ENCODE assay signal across 30 cellular contexts in the genomic region with DNA sequence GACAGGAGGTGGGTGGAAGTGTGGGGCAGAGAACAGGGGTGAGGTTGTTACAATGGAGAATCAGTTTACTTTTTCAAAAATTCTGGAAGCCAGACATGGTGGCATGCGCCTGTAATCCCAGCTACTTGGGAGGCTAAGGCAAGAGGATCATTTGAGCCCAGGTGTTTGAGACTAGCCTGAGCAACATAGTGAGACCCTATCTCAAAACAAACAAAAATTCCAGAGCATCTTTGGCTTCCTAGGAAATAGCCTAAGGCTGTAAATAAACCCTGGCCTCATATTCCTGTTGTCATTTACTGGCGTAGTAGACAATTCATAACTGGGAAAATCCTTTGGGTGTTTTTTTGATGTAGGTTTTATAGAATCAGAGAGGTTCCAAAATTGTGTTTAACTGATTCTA. TPM values are rescaled to one million over a fixed set of nuclear protein-coding genes. Genes with fewer than 3 reads are reported as not detected.
"Had no signal": no experiment of that assay in that cellular context is flagged by ENCODE, and none has a peak within 500 bp of the region (broad histone marks: within the 10 kb centered on the region; RNA-seq: fewer than 3 reads in every experiment).

No MANE protein-coding gene starts in this region.

- H3K9me3 Mint-ChIP-seq: naive thymus-derived CD8-positive, alpha-beta T cell; nephron; neural crest cell; stimulated activated naive B cell treated with anti-CD40 and anti-IgM and Interleukin-4, amounts not matched to agents 10 μg/mL and 1 μg/mL and 100 μg/mL, for 72 hours had no signal

- H3K27ac ChIP-seq: hepatocyte, lower lobe of right lung, pancreas, right atrium auricular region, right lobe of liver, skin epidermis, tibial nerve, upper lobe of left lung, vagina had no signal

- H3K9me3 ChIP-seq: heart right ventricle, lower lobe of right lung, pancreas, right atrium auricular region, right lobe of liver, tibial nerve, upper lobe of left lung, vagina had no signal

- H3K27ac Mint-ChIP-seq: nephron; stimulated activated naive B cell treated with anti-CD40 and anti-IgM and Interleukin-4, amounts not matched to agents 10 μg/mL and 1 μg/mL and 100 μg/mL, for 72 hours had no signal

- H3K27me3 Mint-ChIP-seq: naive thymus-derived CD8-positive, alpha-beta T cell; stimulated activated naive B cell treated with anti-CD40 and anti-IgM and Interleukin-4, amounts not matched to agents 10 μg/mL and 1 μg/mL and 100 μg/mL, for 72 hours had no signal

- H3K4me1 Mint-ChIP-seq: neural crest cell had no signal

- ATAC-seq: heart right ventricle; left cardiac atrium; left lobe of liver; lower lobe of right lung; naive thymus-derived CD8-positive, alpha-beta T cell; pancreas; right lobe of liver; stimulated activated naive B cell treated with anti-CD40 and anti-IgM and Interleukin-4, amounts not matched to agents 10 μg/mL and 1 μg/mL and 100 μg/mL, for 72 hours; stimulated activated naive CD8-positive, alpha-beta T cell treated with anti-CD3 and anti-CD28 coated beads, Interleukin-15, Interleukin-2, amounts not matched to agents 100 U/mL and 50 U/mL, for 24 hours had no signal

- H3K4me1 ChIP-seq: lower lobe of right lung, pancreas had no signal

- H3K4me3 Mint-ChIP-seq: naive thymus-derived CD8-positive, alpha-beta T cell; nephron; neural crest cell; stimulated activated naive B cell treated with anti-CD40 and anti-IgM and Interleukin-4, amounts not matched to agents 10 μg/mL and 1 μg/mL and 100 μg/mL, for 72 hours had no signal

- DNase-seq: heart right ventricle; kidney glomerular epithelial cell; left cardiac atrium; lower lobe of right lung; mammary epithelial cell; mesenchymal stem cell; naive thymus-derived CD8-positive, alpha-beta T cell; nucleus accumbens; pancreas; posterior cingulate gyrus; right lobe of liver; stimulated activated CD4-positive, alpha-beta T cell treated with anti-CD3 and anti-CD28 coated beads, Interleukin-12 subunit alpha, Interleukin-12 subunit beta, amount 100 ng/mL, for 4 hours; stimulated activated CD4-positive, alpha-beta T cell treated with anti-CD3 and anti-CD28 coated beads, Interleukin-15, amount 100 ng/mL, for 24 hours; stimulated activated CD4-positive, alpha-beta T cell treated with anti-CD3 and anti-CD28 coated beads, Interleukin-2, amount 100 ng/mL, for 24 hours; stimulated activated CD4-positive, alpha-beta T cell treated with anti-CD3 and anti-CD28 coated beads, Interleukin-4, amount 100 ng/mL, for 1 hour; stimulated activated naive B cell treated with anti-CD40 and anti-IgM and Interleukin-4, amounts not matched to agents 10 μg/mL and 1 μg/mL and 100 μg/mL, for 72 hours; stimulated activated naive CD8-positive, alpha-beta T cell treated with anti-CD3 and anti-CD28 coated beads, Interleukin-15, Interleukin-2, amounts not matched to agents 100 U/mL and 50 U/mL, for 24 hours; substantia nigra; upper lobe of left lung had no signal

- H3K27me3 ChIP-seq: heart right ventricle, hepatocyte, pancreas, right atrium auricular region, right lobe of liver, tibial nerve, upper lobe of left lung, vagina had no signal

- H3K36me3 ChIP-seq: pancreas, right atrium auricular region, right lobe of liver, tibial nerve, vagina had no signal

- H3K4me3 ChIP-seq: heart right ventricle, hepatocyte, lower lobe of right lung, pancreas, right atrium auricular region, right lobe of liver, skin epidermis, tibial nerve, upper lobe of left lung, vagina had no signal

RNA-seq across cellular contexts. Expression of gene PITX3, which starts 48.0 kb away (rescaled TPM):
- total RNA-seq: hepatocyte; left cardiac atrium; left lobe of liver; liver; lower lobe of right lung; mammary epithelial cell; mucosa of gallbladder; naive thymus-derived CD8-positive, alpha-beta T cell; neural crest cell; pancreas; right lobe of liver; temporal lobe; tibial nerve; vagina had no signal
